8 cellular contexts compared by ENCODE assay signal in genomic region chr17:45372325-45372869, GRCh38. TPM values are rescaled to one million over a fixed set of nuclear protein-coding genes. Genes with fewer than 3 reads are reported as not detected.
DNase-seq lines count a peak whose midpoint lies in the region; ATAC-seq and TF ChIP-seq lines count a peak whose summit lies in the region.

No MANE protein-coding gene starts in this region.

- H3K4me1 ChIP-seq in HUES6 (ENCODE audit: control insufficient read depth, insufficient read depth, low read length), result peaks cover 45% of the 10 kb centered on the region
- H3K4me1 ChIP-seq in adrenal gland (replicated peaks in 1 of 2), result peaks cover 11 to 28% of the 10 kb centered on the region in 2 donors
- peaks cover 37% of the 10 kb centered on the region for H3K4me1 ChIP-seq in iPS-18a (ENCODE audit: control insufficient read depth, low read depth, low read length)

- no peak for ATAC-seq in HG02763 (IDR thresholded peaks at IDR 0.05; ENCODE audit: unreplicated experiment)
- ATAC-seq in activated CD4-positive, CD25-positive, alpha-beta regulatory T cell treated with anti-CD3 and anti-CD28 coated beads, Interleukin-2, amount 50 U/mL, for 24 hours, result no peak

- H3K9ac ChIP-seq in HUES6 (ENCODE audit: low read length), result peak overlapping the region; percentile 88
- H3K9ac ChIP-seq in iPS-18a (ENCODE audit: low read length), result peak overlapping the region; percentile 35

- TF ChIP-seq POLR2A in adrenal gland (IDR thresholded peaks at IDR 0.05), result no peak

- intact Hi-C loops in adrenal gland (cut with DNase I), result no loop called here

- H3K4me3 ChIP-seq in HUES6 (ENCODE audit: low read depth, low read length) (peak overlapping the region; percentile 35; the same call in 1 of the 2 replicates), adrenal gland (peak overlapping the region in 1 of 4 donors; percentile 39), iPS-18a (ENCODE audit: low read length) (peak overlapping the region; percentile 11)

- H3K27ac ChIP-seq in HUES6 (ENCODE audit: low read depth, low read length) (peak overlapping the region; percentile 98), adrenal gland (peak overlapping the region; percentile 71 to 86 (median 75)), iPS-18a (ENCODE audit: low read length) (peak overlapping the region; percentile 78)

- H3K36me3 ChIP-seq in HUES6 (ENCODE audit: control insufficient read depth, insufficient read depth, low read length) (no peaks in the 10 kb centered on the region), adrenal gland (replicated peaks in 1 of 2) (no peaks in the 10 kb centered on the region), iPS-18a (ENCODE audit: control insufficient read depth, low read depth, low read length) (no peaks in the 10 kb centered on the region)

- H3K27me3 ChIP-seq in HUES6 (ENCODE audit: control insufficient read depth, insufficient read depth, low read length) (no peaks in the 10 kb centered on the region), adrenal gland (no peaks in the 10 kb centered on the region), iPS-18a (ENCODE audit: control insufficient read depth, insufficient read depth, low read length) (no peaks in the 10 kb centered on the region)

- TF ChIP-seq CTCF in adrenal gland (IDR thresholded peaks at IDR 0.05), result no peak

- DNase-seq in adrenal gland, result peak in 3 of 7 donors; percentile 14 to 50 (median 14)
- peak; percentile 18 for DNase-seq in stimulated activated CD8-positive, alpha-beta memory T cell treated with anti-CD3 and anti-CD28 coated beads, Interleukin-4, amount 100 ng/mL, for 48 hours
- no peak for DNase-seq in HUDEP-2 (lab: John Stamatoyannopoulos, UW; ENCODE audit: unreplicated experiment in 76 of 76)
- no peak for DNase-seq in SKM-1 (lab: John Stamatoyannopoulos, UW; ENCODE audit: unreplicated experiment)

- H3K9me3 ChIP-seq in HUES6 (ENCODE audit: control insufficient read depth, insufficient read depth, low read depth, low read length) (no peaks in the 10 kb centered on the region), adrenal gland (replicated peaks in 1 of 3) (no peaks in the 10 kb centered on the region), iPS-18a (ENCODE audit: control insufficient read depth, low read depth, low read length) (no peaks in the 10 kb centered on the region)

- WGBS in adrenal gland, 4 donors, result 80 to 91% (median 86%) methylated on average over 8 of the region's 8 CpGs

RNA-seq across cellular contexts. Expression of gene MAP3K14, which starts 55.6 kb away (rescaled TPM):
- total RNA-seq in adrenal gland, result 1 to 10 TPM; 2.4 to 9.7 (median 7.2) TPM
- polyA plus RNA-seq in adrenal gland, result 10 to 100 TPM in 1 of 3 donors, 1 to 10 TPM in 2; 2.9 to 14.7 (median 7.7) TPM
